Comparison of ENCODE assay signal across 12 cellular contexts in the genomic region with DNA sequence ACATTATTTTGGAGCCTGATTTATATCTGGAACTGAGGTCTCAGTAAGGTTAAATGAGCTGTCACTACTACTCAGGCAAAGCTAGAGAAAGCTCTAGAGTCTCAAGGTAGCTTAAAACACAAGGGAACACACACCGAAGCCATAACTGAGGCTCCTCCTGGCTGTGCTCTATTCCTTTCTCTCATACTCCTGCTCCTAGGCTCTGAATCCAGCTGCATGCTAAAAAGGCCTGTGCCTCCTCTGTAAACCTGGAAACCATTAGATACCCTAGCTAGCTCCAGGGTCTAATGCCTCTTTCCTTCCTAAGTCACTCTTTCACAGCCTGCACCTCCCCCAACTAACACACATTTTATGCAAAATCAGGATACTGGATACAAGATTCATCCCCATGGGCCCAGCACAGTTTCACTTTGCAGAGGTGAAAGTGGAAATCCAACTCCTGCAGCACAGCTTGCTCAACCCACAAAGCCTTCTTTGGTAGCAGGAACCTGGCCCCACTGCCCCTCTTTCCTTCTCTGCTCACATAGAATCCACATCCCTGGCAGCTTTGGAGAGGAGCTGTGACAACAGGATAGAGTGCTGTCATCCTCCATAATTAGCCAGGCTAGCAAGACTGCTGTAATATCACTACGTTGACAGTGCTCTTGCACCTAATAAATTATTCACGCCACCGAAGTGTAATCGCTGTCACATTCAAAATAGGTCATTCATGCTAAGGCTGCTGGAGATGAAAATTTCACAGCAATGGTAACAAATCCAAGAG. TPM values are rescaled to one million over a fixed set of nuclear protein-coding genes. Genes with fewer than 3 reads are reported as not detected.
A peak's percentile ranks its signal among the peaks of the same experiment; 100 is the strongest.
DNase-seq lines count a peak whose midpoint lies in the region; ATAC-seq and TF ChIP-seq lines count a peak whose summit lies in the region.
"Had no signal": no experiment of that assay in that cellular context is flagged by ENCODE, and none has a peak within 500 bp of the region (broad histone marks: within the 10 kb centered on the region; RNA-seq: fewer than 3 reads in every experiment).

No MANE protein-coding gene starts in this region.

- H3K4me3 Mint-ChIP-seq in activated T-helper 1 cell treated with anti-CD3 and anti-CD28 coated beads, Interleukin-12 subunit alpha, Interleukin-12 subunit beta, Interleukin-2, Interleukin-4 antibody, amounts not matched to agents 30 ng/mL and 10 ng/mL and 1 ng/mL, durations not matched to agents 14 hours and 24 hours and 36 hours = peak overlapping the region; percentile 67
- no peak overlapping the region for H3K4me3 Mint-ChIP-seq in progenitor cell of endocrine pancreas (ENCODE audit: low read depth)

- H3K27ac ChIP-seq in neuronal stem cell (replicated peaks; ENCODE audit: low read length) (no peak overlapping the region), upper lobe of left lung (no peak overlapping the region)
- H3K27ac ChIP-seq: A549 had no signal

- no peak for TF ChIP-seq EP300 in upper lobe of left lung (IDR thresholded peaks at IDR 0.05)

- peak overlapping the region; percentile 77 for H3K27ac Mint-ChIP-seq in activated T-helper 1 cell treated with anti-CD3 and anti-CD28 coated beads, Interleukin-12 subunit alpha, Interleukin-12 subunit beta, Interleukin-2, Interleukin-4 antibody, amounts not matched to agents 30 ng/mL and 10 ng/mL and 1 ng/mL, durations not matched to agents 14 hours and 24 hours and 36 hours
- H3K27ac Mint-ChIP-seq in progenitor cell of endocrine pancreas = no peak overlapping the region

- peaks cover 12 to 26% of the 10 kb centered on the region in 2 donors for H3K4me1 ChIP-seq in neuronal stem cell (ENCODE audit: control insufficient read depth in 2 of 2, insufficient read depth in 1 of 2, low read depth in 1 of 2, low read length in 2 of 2)
- H3K4me1 ChIP-seq in upper lobe of left lung = peaks cover 6 to 16% (median 9%) of the 10 kb centered on the region in 4 donors
- H3K4me1 ChIP-seq: A549 had no signal

- no peak overlapping the region for H2BK120ac ChIP-seq in neuronal stem cell (ENCODE audit: low read depth, low read length)

- H3K4me3 ChIP-seq in neuronal stem cell (ENCODE audit: low read length in 2 of 2) = peak overlapping the region in 1 of 2 donors; percentile 5
- no peak overlapping the region for H3K4me3 ChIP-seq in upper lobe of left lung
- H3K4me3 ChIP-seq: A549, mucosa of descending colon, tibial nerve had no signal

- H3K9me3 ChIP-seq in neuronal stem cell (replicated peaks in 1 of 2; ENCODE audit: control insufficient read depth in 2 of 2, insufficient read depth in 1 of 2, low read depth in 1 of 2, low read length in 2 of 2) = no peaks in the 10 kb centered on the region
- H3K9me3 ChIP-seq in upper lobe of left lung = no peaks in the 10 kb centered on the region
- H3K9me3 ChIP-seq: A549, mucosa of descending colon, tibial nerve had no signal

- H3K27me3 ChIP-seq in neuronal stem cell (ENCODE audit: control insufficient read depth in 3 of 3, insufficient read depth in 3 of 3, low read depth in 1 of 3, low read length in 3 of 3) = no peaks in the 10 kb centered on the region
- no peaks in the 10 kb centered on the region for H3K27me3 ChIP-seq in upper lobe of left lung
- H3K27me3 ChIP-seq: tibial nerve had no signal

- H2AFZ ChIP-seq in neuronal stem cell (ENCODE audit: low read length) = peak overlapping the region; percentile 43

- no peak for TF ChIP-seq CTCF in upper lobe of left lung (IDR thresholded peaks at IDR 0.05)
- TF ChIP-seq CTCF in progenitor cell of endocrine pancreas (IDR thresholded peaks at IDR 0.05; ENCODE audit: unreplicated experiment) = no peak

- H3K4me1 Mint-ChIP-seq in activated T-helper 1 cell treated with anti-CD3 and anti-CD28 coated beads, Interleukin-12 subunit alpha, Interleukin-12 subunit beta, Interleukin-2, Interleukin-4 antibody, amounts not matched to agents 30 ng/mL and 10 ng/mL and 1 ng/mL, durations not matched to agents 14 hours and 24 hours and 36 hours (ENCODE audit: low read depth) = peaks cover 80% of the 10 kb centered on the region
- H3K4me1 Mint-ChIP-seq in progenitor cell of endocrine pancreas (ENCODE audit: low read depth) = peaks cover 25% of the 10 kb centered on the region

- H3K23ac ChIP-seq in neuronal stem cell (ENCODE audit: low read depth, low read length, poor library complexity) = no peak overlapping the region

- DNase-seq in NCI-H1436 (lab: John Stamatoyannopoulos, UW) (peak; percentile 31), NCI-H1436 treated with DMSO at 0.1 percent for 48 hours (lab: John Stamatoyannopoulos, UW) (no peak), NAMALWA (ENCODE audit: low spot score) (peak; percentile 53), neuronal stem cell (ENCODE audit: low spot score) (no peak), upper lobe of left lung (no peak), UCSD-AML1 (lab: John Stamatoyannopoulos, UW; ENCODE audit: unreplicated experiment) (no peak), progenitor cell of endocrine pancreas (ENCODE audit: low spot score, unreplicated experiment) (no peak)
- DNase-seq in activated T-helper 1 cell treated with anti-CD3 and anti-CD28 coated beads, Interleukin-12 subunit alpha, Interleukin-12 subunit beta, Interleukin-2, Interleukin-4 antibody, amounts not matched to agents 30 ng/mL and 10 ng/mL and 1 ng/mL, durations not matched to agents 14 hours and 24 hours and 36 hours (ENCODE audit: low spot score) = no peak
- DNase-seq: mucosa of descending colon, RPMI8226 had no signal

- no CpG with 5 or more reads among the region's 5 CpGs for WGBS in neuronal stem cell (ENCODE audit: extremely low coverage in 2 of 2, insufficient read length in 2 of 2, insufficient replicate concordance in 1 of 2), 2 donors
- WGBS in upper lobe of left lung, 2 donors = 66 to 72% methylated on average over 5 of the region's 5 CpGs

- H2BK5ac ChIP-seq in neuronal stem cell (ENCODE audit: low read length) = no peak overlapping the region

- no peak for ATAC-seq in upper lobe of left lung (ENCODE audit: low FRiP score in 2 of 2)
- ATAC-seq: A549, mucosa of descending colon had no signal

- no peak overlapping the region for H3K18ac ChIP-seq in neuronal stem cell (ENCODE audit: low read length)

- H3K9ac ChIP-seq in neuronal stem cell (ENCODE audit: low read depth, low read length, poor library complexity) = no peak overlapping the region

- no peak overlapping the region for H2AK5ac ChIP-seq in neuronal stem cell (ENCODE audit: low read depth, low read length)

- H4K91ac ChIP-seq in neuronal stem cell (ENCODE audit: low read depth, low read length, poor library complexity) = no peak overlapping the region

- no peak overlapping the region for H3K4me2 ChIP-seq in neuronal stem cell (ENCODE audit: insufficient read depth, low read length, poor library complexity, severe bottlenecking)
- H3K4me2 ChIP-seq: A549 had no signal

- H3K27me3 Mint-ChIP-seq in activated T-helper 1 cell treated with anti-CD3 and anti-CD28 coated beads, Interleukin-12 subunit alpha, Interleukin-12 subunit beta, Interleukin-2, Interleukin-4 antibody, amounts not matched to agents 30 ng/mL and 10 ng/mL and 1 ng/mL, durations not matched to agents 14 hours and 24 hours and 36 hours (ENCODE audit: insufficient read depth) = no peaks in the 10 kb centered on the region
- peaks cover 12% of the 10 kb centered on the region for H3K27me3 Mint-ChIP-seq in progenitor cell of endocrine pancreas

- no peak for TF ChIP-seq POLR2A in upper lobe of left lung (IDR thresholded peaks at IDR 0.05)

- no peak overlapping the region for H2BK12ac ChIP-seq in neuronal stem cell (ENCODE audit: low read length)

- intact Hi-C loops in activated T-helper 1 cell treated with anti-CD3 and anti-CD28 coated beads, Interleukin-12 subunit alpha, Interleukin-12 subunit beta, Interleukin-2, Interleukin-4 antibody, amounts not matched to agents 30 ng/mL and 10 ng/mL and 1 ng/mL, durations not matched to agents 14 hours and 24 hours and 36 hours (cut with micrococcal nuclease) = loop anchor here (1.0 kb wide), 1 partner anchor 8 kb away; no protein-coding TSS in a partner anchor

- no peaks in the 10 kb centered on the region for H3K79me1 ChIP-seq in neuronal stem cell (ENCODE audit: low read depth, low read length)

- no peaks in the 10 kb centered on the region for H3K9me3 Mint-ChIP-seq in activated T-helper 1 cell treated with anti-CD3 and anti-CD28 coated beads, Interleukin-12 subunit alpha, Interleukin-12 subunit beta, Interleukin-2, Interleukin-4 antibody, amounts not matched to agents 30 ng/mL and 10 ng/mL and 1 ng/mL, durations not matched to agents 14 hours and 24 hours and 36 hours
- no peaks in the 10 kb centered on the region for H3K9me3 Mint-ChIP-seq in progenitor cell of endocrine pancreas (ENCODE audit: low read depth)

- H3K36me3 ChIP-seq in neuronal stem cell (replicated peaks in 1 of 2; ENCODE audit: control insufficient read depth in 2 of 2, insufficient read depth in 2 of 2, low read length in 2 of 2) (no peaks in the 10 kb centered on the region), upper lobe of left lung (no peaks in the 10 kb centered on the region)
- H3K36me3 ChIP-seq: tibial nerve had no signal

- H3K4ac ChIP-seq in neuronal stem cell (ENCODE audit: low read length) = no peak overlapping the region

- H3K14ac ChIP-seq in neuronal stem cell (ENCODE audit: low read length) = no peak overlapping the region

- H2BK15ac ChIP-seq in neuronal stem cell (ENCODE audit: low read length) = no peak overlapping the region

- H4K8ac ChIP-seq in neuronal stem cell (ENCODE audit: low read depth, low read length) = no peak overlapping the region

- peaks cover 21% of the 10 kb centered on the region for H3K36me3 Mint-ChIP-seq in activated T-helper 1 cell treated with anti-CD3 and anti-CD28 coated beads, Interleukin-12 subunit alpha, Interleukin-12 subunit beta, Interleukin-2, Interleukin-4 antibody, amounts not matched to agents 30 ng/mL and 10 ng/mL and 1 ng/mL, durations not matched to agents 14 hours and 24 hours and 36 hours (ENCODE audit: low read depth)
- no peaks in the 10 kb centered on the region for H3K36me3 Mint-ChIP-seq in progenitor cell of endocrine pancreas (ENCODE audit: insufficient read depth)

RNA-seq across cellular contexts. Expression of a gene that starts 16.9 kb away (rescaled TPM):
- total RNA-seq in activated T-helper 1 cell treated with anti-CD3 and anti-CD28 coated beads, Interleukin-12 subunit alpha, Interleukin-12 subunit beta, Interleukin-2, Interleukin-4 antibody, amounts not matched to agents 30 ng/mL and 10 ng/mL and 1 ng/mL, durations not matched to agents 14 hours and 24 hours and 36 hours = 30.8 and 31.1 TPM in 2 replicates
- 3.1 TPM for polyA plus RNA-seq in neuronal stem cell (2013, experiment 1 of 2)
- 3.3 TPM for polyA plus RNA-seq in neuronal stem cell (2013, experiment 2 of 2)
- total RNA-seq in upper lobe of left lung (10 to 100 TPM; 25.3 to 67.1 (median 48.3) TPM), progenitor cell of endocrine pancreas (2.2 and 4.0 TPM in 2 replicates)

Comparison
In these comparisons a context has a peak if more than half of its experiments do, and no peak if none do; other contexts are left out.
1. DNase-seq: peak in NCI-H1436 (single experiment) and NAMALWA (single experiment); none in NCI-H1436 treated with DMSO at 0.1 percent for 48 hours (single experiment), activated T-helper 1 cell treated with anti-CD3 and anti-CD28 coated beads, Interleukin-12 subunit alpha, Interleukin-12 subunit beta, Interleukin-2, Interleukin-4 antibody, amounts not matched to agents 30 ng/mL and 10 ng/mL and 1 ng/mL, durations not matched to agents 14 hours and 24 hours and 36 hours (single experiment), neuronal stem cell (single experiment), upper lobe of left lung (0 of 2), UCSD-AML1 (single experiment) and progenitor cell of endocrine pancreas (single experiment).